ENCODE assay signal across 9 cellular contexts in the genomic region with DNA sequence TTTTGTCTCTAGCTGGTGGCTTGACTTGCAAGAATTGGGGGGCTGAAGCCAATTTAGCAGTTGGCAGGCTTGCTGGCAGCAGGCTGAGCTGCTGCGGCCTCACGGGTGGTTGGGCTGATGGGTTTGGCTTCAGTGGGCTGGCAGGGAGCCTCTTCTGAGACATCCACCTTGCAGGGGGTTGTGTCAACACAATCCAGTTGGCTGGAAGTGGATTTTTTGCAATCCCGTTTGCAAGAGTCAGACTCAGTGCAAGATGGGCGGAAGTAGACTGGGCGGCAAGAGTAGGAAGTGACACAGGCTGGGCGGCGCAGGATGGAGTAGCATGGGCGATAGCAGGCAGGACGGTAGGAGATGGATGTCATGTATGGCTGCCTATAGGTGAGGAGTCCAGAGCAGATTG. TPM values are rescaled to one million over a fixed set of nuclear protein-coding genes. Genes with fewer than 3 reads are reported as not detected.
DNase-seq lines count a peak whose midpoint lies in the region; ATAC-seq and TF ChIP-seq lines count a peak whose summit lies in the region.
"Had no signal": no experiment of that assay in that cellular context is flagged by ENCODE, and none has a peak within 500 bp of the region (broad histone marks: within the 10 kb centered on the region; RNA-seq: fewer than 3 reads in every experiment).

No MANE protein-coding gene starts in this region.

- no peaks in the 10 kb centered on the region for H3K9me3 ChIP-seq in KOPT-K1 (ENCODE audit: insufficient read depth, low read length, poor library complexity, severe bottlenecking)
- peaks cover 0 to 3% of the 10 kb centered on the region in 2 donors for H3K9me3 ChIP-seq in neuronal stem cell (replicated peaks in 1 of 2; ENCODE audit: control insufficient read depth in 2 of 2, insufficient read depth in 1 of 2, low read depth in 1 of 2, low read length in 2 of 2)
- H3K9me3 ChIP-seq in breast epithelium: no peaks in the 10 kb centered on the region

- peak overlapping the region; percentile 30 for H2BK15ac ChIP-seq in neuronal stem cell (ENCODE audit: low read length)

- no peak overlapping the region for H3K4me2 ChIP-seq in neuronal stem cell (ENCODE audit: insufficient read depth, low read length, poor library complexity, severe bottlenecking)

- peak overlapping the region; percentile 29 for H4K8ac ChIP-seq in neuronal stem cell (ENCODE audit: low read depth, low read length)

- no peak overlapping the region for H2BK12ac ChIP-seq in neuronal stem cell (ENCODE audit: low read length)

- no peak overlapping the region for H3K4ac ChIP-seq in neuronal stem cell (ENCODE audit: low read length)

- TF ChIP-seq CTCF in choroid plexus epithelial cell (conservative IDR thresholded peaks at IDR 0.05; ENCODE audit: low read depth, low read length) (no peak), breast epithelium (IDR thresholded peaks at IDR 0.05) (no peak)

- H3K27me3 ChIP-seq in neuronal stem cell (ENCODE audit: control insufficient read depth in 3 of 3, insufficient read depth in 3 of 3, low read depth in 1 of 3, low read length in 3 of 3): no peaks in the 10 kb centered on the region
- no peaks in the 10 kb centered on the region for H3K27me3 ChIP-seq in breast epithelium

- H3K4me1 ChIP-seq in neuronal stem cell (ENCODE audit: control insufficient read depth in 2 of 2, insufficient read depth in 1 of 2, low read depth in 1 of 2, low read length in 2 of 2) (peaks cover 0 to 1% of the 10 kb centered on the region in 2 donors), breast epithelium (no peaks in the 10 kb centered on the region)

- H3K79me1 ChIP-seq in neuronal stem cell (ENCODE audit: low read depth, low read length): no peaks in the 10 kb centered on the region

- H2AK5ac ChIP-seq in neuronal stem cell (ENCODE audit: low read depth, low read length): no peak overlapping the region

- no peak overlapping the region for H2BK120ac ChIP-seq in neuronal stem cell (ENCODE audit: low read depth, low read length)

- H3K4me3 ChIP-seq in choroid plexus epithelial cell (ENCODE audit: low read depth, low read length) (no peak overlapping the region), neuronal stem cell (ENCODE audit: low read length in 2 of 2) (no peak overlapping the region), breast epithelium (no peak overlapping the region)

- H3K23ac ChIP-seq in neuronal stem cell (ENCODE audit: low read depth, low read length, poor library complexity): peak overlapping the region; percentile 21

- no peak overlapping the region for H3K18ac ChIP-seq in neuronal stem cell (ENCODE audit: low read length)

- intact Hi-C loops in breast epithelium (cut with DNase I; ENCODE audit: low total_unique reads): no loop called here

- ATAC-seq in esophagus mucosa: no peak

- DNase-seq in COR-L47 (lab: John Stamatoyannopoulos, UW) (peak; percentile 8), choroid plexus epithelial cell (ENCODE audit: low read depth) (peak; percentile 55), neuronal stem cell (ENCODE audit: low spot score) (no peak), HT-29 (ENCODE audit: low spot score) (no peak), breast epithelium (ENCODE audit: low spot score in 2 of 2) (no peak)
- DNase-seq: NCI-H524 treated with DMSO at 0.1 percent for 48 hours had no signal

- H3K27ac ChIP-seq in KOPT-K1 (ENCODE audit: low read depth, low read length, poor library complexity, severe bottlenecking) (peak overlapping the region; percentile 74), neuronal stem cell (replicated peaks; ENCODE audit: low read length) (no peak overlapping the region), breast epithelium (peak overlapping the region in 1 of 2 donors; percentile 85)

- TF ChIP-seq POLR2A in breast epithelium (IDR thresholded peaks at IDR 0.05): no peak

- H3K9ac ChIP-seq in neuronal stem cell (ENCODE audit: low read depth, low read length, poor library complexity): no peak overlapping the region

- no peaks in the 10 kb centered on the region for H3K36me3 ChIP-seq in KOPT-K1 (ENCODE audit: insufficient read depth, low read length)
- H3K36me3 ChIP-seq in neuronal stem cell (replicated peaks in 1 of 2; ENCODE audit: control insufficient read depth in 2 of 2, insufficient read depth in 2 of 2, low read length in 2 of 2): no peaks in the 10 kb centered on the region
- H3K36me3 ChIP-seq in breast epithelium: no peaks in the 10 kb centered on the region

- WGBS in neuronal stem cell (ENCODE audit: extremely low coverage in 2 of 2, insufficient read length in 2 of 2, insufficient replicate concordance in 1 of 2), 2 donors: no CpG with 5 or more reads among the region's 9 CpGs

- no peak overlapping the region for H2AFZ ChIP-seq in neuronal stem cell (ENCODE audit: low read length)

- H3K14ac ChIP-seq in neuronal stem cell (ENCODE audit: low read length): no peak overlapping the region

- H2BK5ac ChIP-seq in neuronal stem cell (ENCODE audit: low read length): no peak overlapping the region

- H4K91ac ChIP-seq in neuronal stem cell (ENCODE audit: low read depth, low read length, poor library complexity): no peak overlapping the region

RNA-seq across cellular contexts. Expression of a gene that starts 1.5 kb away (rescaled TPM):
- not detected for polyA plus RNA-seq in neuronal stem cell (2013, experiment 1 of 2)
- polyA plus RNA-seq in neuronal stem cell (2013, experiment 2 of 2): not detected
- total RNA-seq in esophagus mucosa: not detected
- not detected in 2 replicates for total RNA-seq in HT-29 (2014; rRNA removed; shearing (Covaris generic))
- not detected for total RNA-seq in breast epithelium
- total RNA-seq: progenitor cell of endocrine pancreas had no signal

RNA-seq across cellular contexts. Expression of a gene that starts 5.0 kb away (rescaled TPM):
- not detected for polyA plus RNA-seq in neuronal stem cell (2013, experiment 1 of 2)
- polyA plus RNA-seq in neuronal stem cell (2013, experiment 2 of 2): not detected
- total RNA-seq in esophagus mucosa (not detected), breast epithelium (not detected)
- not detected in 2 replicates for total RNA-seq in HT-29 (2014; rRNA removed; shearing (Covaris generic))
- total RNA-seq: progenitor cell of endocrine pancreas had no signal

RNA-seq across cellular contexts. Expression of a gene that starts 7.9 kb away (rescaled TPM):
- polyA plus RNA-seq in neuronal stem cell (2013, experiment 1 of 2): not detected
- not detected for polyA plus RNA-seq in neuronal stem cell (2013, experiment 2 of 2)
- not detected for total RNA-seq in esophagus mucosa
- total RNA-seq in HT-29 (2014; rRNA removed; shearing (Covaris generic)): not detected in 2 replicates
- not detected for total RNA-seq in breast epithelium
- total RNA-seq: progenitor cell of endocrine pancreas had no signal

RNA-seq across cellular contexts. Expression of a gene that starts 32.1 kb away (rescaled TPM):
- polyA plus RNA-seq in neuronal stem cell (2013, experiment 1 of 2): not detected
- polyA plus RNA-seq in neuronal stem cell (2013, experiment 2 of 2): not detected
- not detected for total RNA-seq in esophagus mucosa
- total RNA-seq in HT-29 (2014; rRNA removed; shearing (Covaris generic)): not detected in 2 replicates
- total RNA-seq in breast epithelium: not detected
- total RNA-seq: progenitor cell of endocrine pancreas had no signal

RNA-seq across cellular contexts. Expression of a gene that starts 42.5 kb away (rescaled TPM):
- polyA plus RNA-seq in neuronal stem cell (2013, experiment 1 of 2): not detected
- not detected for polyA plus RNA-seq in neuronal stem cell (2013, experiment 2 of 2)
- total RNA-seq in esophagus mucosa: not detected
- total RNA-seq in HT-29 (2014; rRNA removed; shearing (Covaris generic)): not detected in 2 replicates
- total RNA-seq in breast epithelium: not detected
- total RNA-seq: progenitor cell of endocrine pancreas had no signal

Comparison
In these comparisons a context has a peak if more than half of its experiments do, and no peak if none do; other contexts are left out.
1. DNase-seq: peak in COR-L47 (single experiment) and choroid plexus epithelial cell (single experiment); none in neuronal stem cell (single experiment), HT-29 (single experiment) and breast epithelium (0 of 2).